Comparison of ENCODE assay signal across 8 cellular contexts in genomic region chr7:106285051-106285800, GRCh38. TPM values are rescaled to one million over a fixed set of nuclear protein-coding genes. Genes with fewer than 3 reads are reported as not detected.
DNase-seq lines count a peak whose midpoint lies in the region; ATAC-seq and TF ChIP-seq lines count a peak whose summit lies in the region.

No MANE protein-coding gene starts in this region.

- no peaks in the 10 kb centered on the region for H3K36me3 ChIP-seq in kidney epithelial cell (ENCODE audit: control insufficient read depth, insufficient read depth, low read length)

- TF ChIP-seq POLR2A in GM19099 (IDR thresholded peaks at IDR 0.05; ENCODE audit: extremely low read depth, insufficient read length, low read depth) = peak; percentile 73

- no peaks in the 10 kb centered on the region for H3K27me3 ChIP-seq in kidney epithelial cell (ENCODE audit: control insufficient read depth, insufficient read depth, low read length)

- peak; percentile 65 for ATAC-seq in HG03378 (IDR thresholded peaks at IDR 0.05; ENCODE audit: unreplicated experiment)

- peak; percentile 88 to 90 for DNase-seq in AML-193 (lab: John Stamatoyannopoulos, UW)
- peak; percentile 89 for DNase-seq in NCI-H446 treated with DMSO at 0.1 percent for 48 hours (lab: John Stamatoyannopoulos, UW)
- peak; percentile 97 for DNase-seq in activated CD4-positive, alpha-beta T cell treated with anti-CD3 and anti-CD28 coated beads for 1 hour
- peak; percentile 97 for DNase-seq in cerebellum (ENCODE audit: low spot score)
- peak; percentile 92 for DNase-seq in kidney epithelial cell (ENCODE audit: low read depth)
- DNase-seq in stimulated activated CD4-positive, alpha-beta T cell treated with anti-CD3 and anti-CD28 coated beads, Interleukin-15, amount 100 ng/mL, for 24 hours = peak; percentile 100

- H3K4me3 ChIP-seq in kidney epithelial cell (ENCODE audit: low read depth, low read length) = peak overlapping the region; percentile 61

- no peak for TF ChIP-seq CTCF in kidney epithelial cell (IDR thresholded peaks at IDR 0.05; ENCODE audit: insufficient read depth, low read length, poor library complexity, severe bottlenecking)

RNA-seq across cellular contexts. Expression of gene NAMPT, which starts 0.4 kb away (rescaled TPM):
- total RNA-seq in cerebellum = 53.6 TPM
- 125 and 130 TPM in 2 replicates for total RNA-seq in kidney epithelial cell

Comparison
In these comparisons a context has a peak if more than half of its experiments do, and no peak if none do; other contexts are left out.
1. Peak in every context shown above with its lines: DNase-seq, ATAC-seq and H3K4me3 ChIP-seq.